1 cellular context compared by ENCODE assay signal in genomic region chr4:156970501-156971167, GRCh38.
TF ChIP-seq lines count a peak whose summit lies in the region.

No MANE protein-coding gene starts in this region.

TF ChIP-seq in GM23338, 12 proteins besides CTCF, POLR2A, EP300 and RAD21 (continued from another document):
- no peak for TF ChIP-seq CREB1 (CRISPR knock-in tag; IDR thresholded peaks at IDR 0.05; ENCODE audit: low read depth)
